12 cellular contexts compared by ENCODE assay signal in the genomic region with DNA sequence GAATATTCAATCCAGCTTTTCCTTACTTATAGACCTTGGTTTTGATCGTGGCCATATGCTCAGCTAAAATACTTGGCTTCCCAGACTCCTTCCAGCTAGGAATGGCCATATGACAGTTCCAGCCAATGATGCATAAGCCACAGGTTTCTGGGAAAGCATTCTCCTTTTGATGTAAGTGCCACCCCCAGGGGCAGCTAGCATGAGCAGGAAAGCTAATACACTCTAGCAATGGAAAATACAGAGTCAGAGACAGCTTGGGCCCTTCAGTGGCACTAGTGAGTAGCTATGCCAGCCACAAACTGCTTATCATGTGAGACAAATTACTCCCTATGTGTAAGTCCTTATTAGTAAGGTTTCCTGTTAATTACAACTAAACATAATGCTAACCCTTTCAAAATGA. TPM values are rescaled to one million over a fixed set of nuclear protein-coding genes. Genes with fewer than 3 reads are reported as not detected.
DNase-seq lines count a peak whose midpoint lies in the region; ATAC-seq and TF ChIP-seq lines count a peak whose summit lies in the region.
"Had no signal": no experiment of that assay in that cellular context is flagged by ENCODE, and none has a peak within 500 bp of the region (broad histone marks: within the 10 kb centered on the region; RNA-seq: fewer than 3 reads in every experiment).

No MANE protein-coding gene starts in this region.

- no peak overlapping the region for H3K4me3 Mint-ChIP-seq in activated CD4-positive, alpha-beta memory T cell treated with anti-CD3 and anti-CD28 coated beads for 36 hours
- H3K4me3 Mint-ChIP-seq: GM23338 had no signal

- H3K27me3 Mint-ChIP-seq in activated CD4-positive, alpha-beta memory T cell treated with anti-CD3 and anti-CD28 coated beads for 36 hours, result no peaks in the 10 kb centered on the region

- no peak for TF ChIP-seq CTCF in PC-3 (conservative IDR thresholded peaks at IDR 0.05; ENCODE audit: low read depth, low read length)

- H2AFZ ChIP-seq in PC-3 (ENCODE audit: low read length), result no peak overlapping the region
- H2AFZ ChIP-seq: GM23338 had no signal

- POLR2A ChIA-PET in activated CD4-positive, alpha-beta memory T cell treated with anti-CD3 and anti-CD28 coated beads for 36 hours (lab: Charles Lee), result interaction anchor here (0.7 to 5.2 kb wide), 6 partner anchors 8 to 27 kb away, joined by 3 to 49 read pairs (median 14); a partner anchor contains a TSS
- POLR2A ChIA-PET in PC-3 (lab: Charles Lee; ENCODE audit: unreplicated experiment), result no interaction called here

- no peak overlapping the region for H2BK15ac ChIP-seq in mesendoderm (replicated peaks; ENCODE audit: low read depth)

- no peak for ATAC-seq in GM19455 (IDR thresholded peaks at IDR 0.05; ENCODE audit: unreplicated experiment)
- ATAC-seq in PC-3, result no peak
- no peak for ATAC-seq in GM18861 (IDR thresholded peaks at IDR 0.05; ENCODE audit: unreplicated experiment)
- no peak for ATAC-seq in GM18517 (IDR thresholded peaks at IDR 0.05; ENCODE audit: unreplicated experiment)

- H2BK5ac ChIP-seq in mesendoderm (ENCODE audit: low read length), result peak overlapping the region; percentile 55

- H3K23ac ChIP-seq in mesendoderm (ENCODE audit: low read length), result no peak overlapping the region

- H3K4me3 ChIP-seq in mesendoderm (ENCODE audit: low read length) (no peak overlapping the region), PC-3 (ENCODE audit: low read length) (no peak overlapping the region)
- H3K4me3 ChIP-seq: GM23338, tibial artery had no signal

- H3K9ac ChIP-seq in mesendoderm (ENCODE audit: low read length) (peak overlapping the region; percentile 5), PC-3 (ENCODE audit: low read length) (no peak overlapping the region)

- H3K4ac ChIP-seq in mesendoderm (ENCODE audit: low read depth, low read length), result no peak overlapping the region

- no peaks in the 10 kb centered on the region for H3K27me3 ChIP-seq in mesendoderm (ENCODE audit: insufficient read depth, low read length, poor library complexity)
- no peaks in the 10 kb centered on the region for H3K27me3 ChIP-seq in PC-3 (ENCODE audit: low read length)
- H3K27me3 ChIP-seq: tibial artery had no signal

- no peak overlapping the region for H2BK120ac ChIP-seq in mesendoderm (ENCODE audit: low read depth, low read length)

- peak overlapping the region; percentile 85 for H3K18ac ChIP-seq in mesendoderm (ENCODE audit: low read length)

- H3K79me2 ChIP-seq in mesendoderm (ENCODE audit: control insufficient read depth, insufficient read depth, low read length), result no peaks in the 10 kb centered on the region
- H3K79me2 ChIP-seq in PC-3 (ENCODE audit: low read length), result peaks cover 19% of the 10 kb centered on the region

- H3K36me3 ChIP-seq in mesendoderm (ENCODE audit: control insufficient read depth, insufficient read depth, low read length), result no peaks in the 10 kb centered on the region
- H3K36me3 ChIP-seq in PC-3 (ENCODE audit: low read depth, low read length), result peaks cover 7% of the 10 kb centered on the region; the same call in 1 of the 2 replicates

- H3K56ac ChIP-seq in mesendoderm (ENCODE audit: low read length), result peak overlapping the region; percentile 35

- H2AK5ac ChIP-seq in mesendoderm (ENCODE audit: low read length), result no peak overlapping the region

- BruUV-seq in PC-3 (replicated peaks; lab: Mats Ljungman, UMichigan), result no TSS peak

- H3K4me2 ChIP-seq in mesendoderm (ENCODE audit: low read length) (no peak overlapping the region), PC-3 (ENCODE audit: low read length) (no peak overlapping the region)
- H3K4me2 ChIP-seq: GM23338 had no signal

- no peaks in the 10 kb centered on the region for H3F3A ChIP-seq in PC-3 (ENCODE audit: low read length, unreplicated experiment)

- CTCF ChIA-PET in activated CD4-positive, alpha-beta memory T cell treated with anti-CD3 and anti-CD28 coated beads for 36 hours (lab: Charles Lee), result interaction anchor here (1.2 to 6.3 kb wide), 9 partner anchors 9 to 60 kb away, joined by 3 to 40 read pairs (median 10); no protein-coding TSS in a partner anchor
- CTCF ChIA-PET in PC-3 (lab: Charles Lee), result no interaction called here

- H4K20me1 ChIP-seq in PC-3 (ENCODE audit: low read length), result no peaks in the 10 kb centered on the region

- intact Hi-C loops in activated CD4-positive, alpha-beta memory T cell treated with anti-CD3 and anti-CD28 coated beads for 36 hours (cut with micrococcal nuclease), result loop anchor here (1.0 to 5.0 kb wide), 5 partner anchors 8 to 386 kb away; a partner anchor contains a TSS
- intact Hi-C loops in PC-3 (cut with micrococcal nuclease), result no loop called here

- no peak overlapping the region for H4K8ac ChIP-seq in mesendoderm (ENCODE audit: low read depth, low read length)

- H3K27ac Mint-ChIP-seq in activated CD4-positive, alpha-beta memory T cell treated with anti-CD3 and anti-CD28 coated beads for 36 hours, result peak overlapping the region; percentile 92
- H3K27ac Mint-ChIP-seq: GM23338 had no signal

- H3K4me1 ChIP-seq in mesendoderm (ENCODE audit: control insufficient read depth, low read depth, low read length) (peaks cover 13% of the 10 kb centered on the region), PC-3 (ENCODE audit: insufficient read depth, low read length) (peaks cover 8% of the 10 kb centered on the region)

- no peak overlapping the region for H4K5ac ChIP-seq in mesendoderm (ENCODE audit: low read length)

- WGBS in mesendoderm (ENCODE audit: extremely low coverage, insufficient coverage, low lambda C conversion rate), result no CpG with 5 or more reads among the region's 1 CpG

- H3K36me3 Mint-ChIP-seq in activated CD4-positive, alpha-beta memory T cell treated with anti-CD3 and anti-CD28 coated beads for 36 hours, result peaks cover 23% of the 10 kb centered on the region

- H3K9me3 Mint-ChIP-seq in activated CD4-positive, alpha-beta memory T cell treated with anti-CD3 and anti-CD28 coated beads for 36 hours, result no peaks in the 10 kb centered on the region
- H3K9me3 Mint-ChIP-seq: GM23338 had no signal

- peaks cover 2% of the 10 kb centered on the region for H3K79me1 ChIP-seq in mesendoderm (ENCODE audit: low read length)

- no peak overlapping the region for H3K27ac ChIP-seq in mesendoderm (ENCODE audit: low read depth, low read length)
- H3K27ac ChIP-seq in PC-3 (ENCODE audit: low read length), result no peak overlapping the region
- H3K27ac ChIP-seq: tibial artery had no signal

- H3K4me1 Mint-ChIP-seq in activated CD4-positive, alpha-beta memory T cell treated with anti-CD3 and anti-CD28 coated beads for 36 hours (ENCODE audit: low read depth), result peaks cover 100% of the 10 kb centered on the region

- H3K9me3 ChIP-seq in PC-3 (ENCODE audit: low read length), result no peaks in the 10 kb centered on the region
- H3K9me3 ChIP-seq: tibial artery had no signal

- peak; percentile 27 for DNase-seq in stimulated activated naive CD4-positive, alpha-beta T cell treated with Interleukin-2 at 50 U/mL for 16 hours (lab: John Stamatoyannopoulos, UW)
- no peak for DNase-seq in stimulated activated naive CD4-positive, alpha-beta T cell (lab: John Stamatoyannopoulos, UW)
- peak; percentile 61 for DNase-seq in activated CD4-positive, alpha-beta memory T cell treated with anti-CD3 and anti-CD28 coated beads for 36 hours
- DNase-seq in mesendoderm (peak; percentile 42), PC-3 (no peak)
- DNase-seq: activated CD4-positive, CD25-positive, alpha-beta regulatory T cell had no signal

- H3K9me2 ChIP-seq in PC-3 (replicated peaks; ENCODE audit: low read length), result no peaks in the 10 kb centered on the region

RNA-seq across cellular contexts. Expression of a gene that starts 26.7 kb away (rescaled TPM):
- 10 to 100 TPM; 47.9 to 57.8 TPM for total RNA-seq in activated CD4-positive, alpha-beta memory T cell treated with anti-CD3 and anti-CD28 coated beads for 36 hours
- 5.2 TPM for polyA plus RNA-seq in mesendoderm (2013, experiment 1 of 2)
- 5.4 TPM for polyA plus RNA-seq in mesendoderm (2013, experiment 2 of 2)
- 12.6 and 19.0 TPM in 2 replicates for total RNA-seq in PC-3 (2014; rRNA removed)

RNA-seq across cellular contexts. Expression of a gene that starts 41.5 kb away (rescaled TPM):
- not detected for total RNA-seq in activated CD4-positive, alpha-beta memory T cell treated with anti-CD3 and anti-CD28 coated beads for 36 hours
- not detected for polyA plus RNA-seq in mesendoderm (2013, experiment 1 of 2)
- not detected for polyA plus RNA-seq in mesendoderm (2013, experiment 2 of 2)
- total RNA-seq in PC-3 (2014; rRNA removed), result not detected in 2 replicates
- total RNA-seq: glomerular endothelial cell, GM23338 had no signal

Comparison
In these comparisons a context has a peak if more than half of its experiments do, and no peak if none do; other contexts are left out.
1. DNase-seq: peak in stimulated activated naive CD4-positive, alpha-beta T cell treated with Interleukin-2 at 50 U/mL for 16 hours (single experiment), activated CD4-positive, alpha-beta memory T cell treated with anti-CD3 and anti-CD28 coated beads for 36 hours (single experiment) and mesendoderm (single experiment); none in stimulated activated naive CD4-positive, alpha-beta T cell (0 of 6) and PC-3 (single experiment).